17 cellular contexts compared by ENCODE assay signal in genomic region chr5:160363661-160364060, GRCh38. TPM values are rescaled to one million over a fixed set of nuclear protein-coding genes. Genes with fewer than 3 reads are reported as not detected.
DNase-seq lines count a peak whose midpoint lies in the region; ATAC-seq and TF ChIP-seq lines count a peak whose summit lies in the region.
"Had no signal": no experiment of that assay in that cellular context is flagged by ENCODE, and none has a peak within 500 bp of the region (broad histone marks: within the 10 kb centered on the region; RNA-seq: fewer than 3 reads in every experiment).

No MANE protein-coding gene starts in this region.

- H3K4me1 ChIP-seq in breast epithelium: peaks cover 0 to 5% of the 10 kb centered on the region in 2 donors
- peaks cover 1 to 54% (median 29%) of the 10 kb centered on the region in 9 donors for H3K4me1 ChIP-seq in heart right ventricle
- peaks cover 16% of the 10 kb centered on the region for H3K4me1 ChIP-seq in upper lobe of right lung
- H3K4me1 ChIP-seq in trophoblast cell (ENCODE audit: control insufficient read depth in 1 of 2, insufficient read depth in 2 of 2, low read length in 2 of 2): peaks cover 3 to 8% of the 10 kb centered on the region in 2 experiments

- no peak overlapping the region for H4K12ac ChIP-seq in trophoblast cell (ENCODE audit: low read depth, low read length)

- no peak overlapping the region for H2BK5ac ChIP-seq in trophoblast cell (ENCODE audit: low read depth, low read length, poor library complexity)

- peaks cover 7% of the 10 kb centered on the region for H3K4me1 Mint-ChIP-seq in MCF 10A (ENCODE audit: insufficient read depth, unreplicated experiment)
- H3K4me1 Mint-ChIP-seq: activated T-helper 17 cell treated with anti-CD3 and anti-CD28 coated beads, Interleukin-2, amount 50 U/mL, for 72 hours had no signal

- no peak overlapping the region for H3K14ac ChIP-seq in trophoblast cell (ENCODE audit: low read length)

- no TSS peak for BruUV-seq in MCF 10A (replicated peaks; lab: Mats Ljungman, UMichigan)

- POLR2A ChIA-PET in MCF 10A (lab: Yijun Ruan, JAX): no interaction called here

- H3K23ac ChIP-seq in trophoblast cell (ENCODE audit: low read length): no peak overlapping the region

- H3K27me3 Mint-ChIP-seq in MCF 10A (ENCODE audit: insufficient read depth, unreplicated experiment): no peaks in the 10 kb centered on the region

- CTCF ChIA-PET in MCF 10A (lab: Yijun Ruan, JAX): interaction anchor here (0.6 to 2.7 kb wide), 9 partner anchors 16 to 953 kb away, joined by 3 to 14 read pairs (median 3); no protein-coding TSS in a partner anchor

- no peak overlapping the region for H3K18ac ChIP-seq in trophoblast cell (ENCODE audit: low read length)

- H3K27ac Mint-ChIP-seq in MCF 10A (ENCODE audit: low read depth, unreplicated experiment): no peak overlapping the region
- H3K27ac Mint-ChIP-seq: activated CD8-positive, alpha-beta T cell treated with anti-CD3 and anti-CD28 coated beads, Interleukin-2, amount 10 ng/mL, durations not matched to agents 7 days and 5 days; activated T-helper 17 cell treated with anti-CD3 and anti-CD28 coated beads, Interleukin-2, amount 50 U/mL, for 72 hours; CD4-positive, alpha-beta T cell had no signal

- no peak overlapping the region for H3K4me3 ChIP-seq in breast epithelium
- H3K4me3 ChIP-seq in heart right ventricle: no peak overlapping the region
- H3K4me3 ChIP-seq in upper lobe of right lung: no peak overlapping the region
- H3K4me3 ChIP-seq in trophoblast cell (ENCODE audit: low read depth, low read length): no peak overlapping the region
- H3K4me3 ChIP-seq: dorsolateral prefrontal cortex had no signal

- H3K27ac ChIP-seq in breast epithelium (peak overlapping the region; percentile 48 to 82), heart right ventricle (peak overlapping the region in 9 of 10 donors; percentile 31 to 83 (median 52)), upper lobe of right lung (peak overlapping the region; percentile 42), trophoblast cell (ENCODE audit: low read depth, low read length) (no peak overlapping the region)

- no peaks in the 10 kb centered on the region for H3K9me3 Mint-ChIP-seq in MCF 10A (ENCODE audit: unreplicated experiment)
- H3K9me3 Mint-ChIP-seq: activated T-helper 17 cell treated with anti-CD3 and anti-CD28 coated beads, Interleukin-2, amount 50 U/mL, for 72 hours; CD4-positive, alpha-beta T cell had no signal

- no peak overlapping the region for H4K8ac ChIP-seq in trophoblast cell (ENCODE audit: low read depth, low read length)

- no peak overlapping the region for H2BK12ac ChIP-seq in trophoblast cell (ENCODE audit: low read length)

- whole genome bisulfite sequencing in heart right ventricle, 2 donors: 69 to 72% methylated on average over 9 of the region's 9 CpGs
- WGBS in trophoblast cell (ENCODE audit: extremely low coverage, insufficient coverage, insufficient read length): no CpG with 5 or more reads among the region's 9 CpGs

- H2AK5ac ChIP-seq in trophoblast cell (ENCODE audit: low read length): no peak overlapping the region

- H3K9me3 ChIP-seq in breast epithelium: no peaks in the 10 kb centered on the region
- H3K9me3 ChIP-seq in heart right ventricle: no peaks in the 10 kb centered on the region
- H3K9me3 ChIP-seq in upper lobe of right lung: no peaks in the 10 kb centered on the region
- peaks cover 2% of the 10 kb centered on the region for H3K9me3 ChIP-seq in trophoblast cell (ENCODE audit: insufficient read depth, low read depth, low read length)

- no peaks in the 10 kb centered on the region for H3K79me2 ChIP-seq in trophoblast cell (ENCODE audit: control insufficient read depth, insufficient read depth, low read length, poor library complexity)

- H3K4me2 ChIP-seq in trophoblast cell (ENCODE audit: low read length): no peak overlapping the region

- no peak overlapping the region for H3K9ac ChIP-seq in trophoblast cell (ENCODE audit: low read length)

- no peak overlapping the region for H2AFZ ChIP-seq in trophoblast cell (ENCODE audit: insufficient read depth, low read length, poor library complexity)

- no peak overlapping the region for H2BK120ac ChIP-seq in trophoblast cell (ENCODE audit: insufficient read depth, low read length, poor library complexity)

- no peaks in the 10 kb centered on the region for H3K36me3 ChIP-seq in breast epithelium
- H3K36me3 ChIP-seq in heart right ventricle: no peaks in the 10 kb centered on the region
- H3K36me3 ChIP-seq in upper lobe of right lung: no peaks in the 10 kb centered on the region
- no peaks in the 10 kb centered on the region for H3K36me3 ChIP-seq in trophoblast cell (ENCODE audit: control insufficient read depth in 1 of 2, insufficient read depth in 2 of 2, low read length in 2 of 2)

- no peak for TF ChIP-seq CTCF in breast epithelium (IDR thresholded peaks at IDR 0.05)
- TF ChIP-seq CTCF in MCF 10A (IDR thresholded peaks at IDR 0.05; ENCODE audit: unreplicated experiment): no peak
- TF ChIP-seq CTCF in heart right ventricle (IDR thresholded peaks at IDR 0.05): no peak
- TF ChIP-seq CTCF in upper lobe of right lung (IDR thresholded peaks at IDR 0.05): no peak

- no peak overlapping the region for H3K4ac ChIP-seq in trophoblast cell (ENCODE audit: low read depth, low read length)

- DNase-seq in breast epithelium (ENCODE audit: low spot score in 2 of 2) (no peak), MCF 10A (ENCODE audit: unreplicated experiment) (no peak), heart right ventricle (no peak), posterior vena cava (ENCODE audit: low spot score) (peak; percentile 72), upper lobe of right lung (no peak), T1000 (lab: John Stamatoyannopoulos, UW) (no peak), NCI-H1092 treated with DMSO at 0.1 percent for 48 hours (lab: John Stamatoyannopoulos, UW) (no peak), trophoblast cell (no peak)
- DNase-seq: activated CD8-positive, alpha-beta T cell treated with anti-CD3 and anti-CD28 coated beads, Interleukin-2, amount 10 ng/mL, durations not matched to agents 7 days and 5 days; amygdala; CD4-positive, alpha-beta T cell; dorsolateral prefrontal cortex; NCI-H2081 treated with DMSO at 0.1 percent for 48 hours; NK-92 treated with Interleukin-12 subunit alpha and Interleukin-12 subunit beta, amount 100 ng/mL, for 24 hours; posterior cingulate gyrus; stimulated activated CD4-positive, alpha-beta T cell treated with anti-CD3 and anti-CD28 coated beads, Interleukin-1b, Interleukin-23, amount 100 ng/mL, for 48 hours had no signal

- H3K79me1 ChIP-seq in trophoblast cell (ENCODE audit: low read length): no peaks in the 10 kb centered on the region

- no peak for TF ChIP-seq POLR2A in breast epithelium (IDR thresholded peaks at IDR 0.05)

- intact Hi-C loops in breast epithelium (cut with DNase I; ENCODE audit: low total_unique reads) (no loop called here), MCF 10A (cut with micrococcal nuclease) (no loop called here), heart right ventricle (cut with DNase I) (no loop called here), posterior vena cava (cut with DNase I) (no loop called here), upper lobe of right lung (cut with DNase I) (no loop called here)

- ATAC-seq in heart right ventricle: peak in 3 of 8 donors; percentile 18 to 40 (median 21)
- ATAC-seq in upper lobe of right lung: no peak
- ATAC-seq: activated CD8-positive, alpha-beta T cell treated with anti-CD3 and anti-CD28 coated beads, Interleukin-2, amount 10 ng/mL, durations not matched to agents 7 days and 5 days; activated T-helper 17 cell treated with anti-CD3 and anti-CD28 coated beads, Interleukin-2, amount 50 U/mL, for 72 hours had no signal

- no peak overlapping the region for H4K91ac ChIP-seq in trophoblast cell (ENCODE audit: low read depth, low read length)

- no peaks in the 10 kb centered on the region for H3K36me3 Mint-ChIP-seq in MCF 10A (ENCODE audit: insufficient read depth, unreplicated experiment)

- H3K4me3 Mint-ChIP-seq in MCF 10A (ENCODE audit: unreplicated experiment): no peak overlapping the region
- H3K4me3 Mint-ChIP-seq: activated CD8-positive, alpha-beta T cell treated with anti-CD3 and anti-CD28 coated beads, Interleukin-2, amount 10 ng/mL, durations not matched to agents 7 days and 5 days; activated T-helper 17 cell treated with anti-CD3 and anti-CD28 coated beads, Interleukin-2, amount 50 U/mL, for 72 hours; CD4-positive, alpha-beta T cell had no signal

- H3K27me3 ChIP-seq in breast epithelium (no peaks in the 10 kb centered on the region), heart right ventricle (peaks cover 0 to 2% (median 0%) of the 10 kb centered on the region in 7 donors), upper lobe of right lung (no peaks in the 10 kb centered on the region), trophoblast cell (ENCODE audit: insufficient read depth, low read length) (peaks cover 2% of the 10 kb centered on the region)
- H3K27me3 ChIP-seq: dorsolateral prefrontal cortex had no signal

RNA-seq across cellular contexts. Expression of gene C1QTNF2, which starts 6.8 kb away (rescaled TPM):
- total RNA-seq in breast epithelium (under 1 TPM; under 0.01 to 0.48 (median 0.44) TPM), MCF 10A (2022) (not detected in 2 replicates), heart right ventricle (1 to 10 TPM in 6 of 10 donors, under 1 TPM in 4; 0.40 to 1.6 (median 1.1) TPM), posterior vena cava (1 to 10 TPM; 7.1 to 9.7 TPM), upper lobe of right lung (2.2 TPM)
- 1 to 10 TPM in 1 of 2 donors, under 1 TPM in 1; 0.97 to 1.5 TPM for polyA plus RNA-seq in heart right ventricle
- polyA plus RNA-seq in trophoblast cell (2013): 0.11 and 0.17 TPM in 2 replicates
- total RNA-seq: activated CD8-positive, alpha-beta T cell treated with anti-CD3 and anti-CD28 coated beads, Interleukin-2, amount 10 ng/mL, durations not matched to agents 7 days and 5 days; activated T-helper 17 cell treated with anti-CD3 and anti-CD28 coated beads, Interleukin-2, amount 50 U/mL, for 72 hours; CD4-positive, alpha-beta T cell had no signal

RNA-seq across cellular contexts. Expression of gene FAM200C, which starts 36.2 kb away (rescaled TPM):
- total RNA-seq in breast epithelium: 1 to 10 TPM; 2.7 to 5.6 (median 5.6) TPM
- total RNA-seq in MCF 10A (2022): 2.2 and 3.7 TPM in 2 replicates
- 1 to 10 TPM; 2.3 to 4.5 (median 3.6) TPM for total RNA-seq in heart right ventricle
- 1 to 10 TPM; 1.7 to 8.6 TPM for polyA plus RNA-seq in heart right ventricle
- 1 to 10 TPM; 4.1 to 4.8 TPM for total RNA-seq in posterior vena cava
- total RNA-seq in upper lobe of right lung: 2.8 TPM
- polyA plus RNA-seq in trophoblast cell (2013): 1.9 TPM in 2 replicates

RNA-seq across cellular contexts. Expression of gene CCNJL, which starts 51.3 kb away (rescaled TPM):
- 1 to 10 TPM in 2 of 3 donors, under 1 TPM in 1; 0.32 to 4.2 (median 3.6) TPM for total RNA-seq in breast epithelium
- total RNA-seq in MCF 10A (2022): 3.5 and 3.6 TPM in 2 replicates
- total RNA-seq in heart right ventricle: 10 to 100 TPM in 3 of 10 donors, 1 to 10 TPM in 7; 4.5 to 20.8 (median 7.0) TPM
- 1 to 10 TPM; 2.9 to 5.1 TPM for polyA plus RNA-seq in heart right ventricle
- total RNA-seq in posterior vena cava: 1 to 10 TPM; 1.0 to 1.2 TPM
- total RNA-seq in upper lobe of right lung: 16.6 TPM
- polyA plus RNA-seq in trophoblast cell (2013): 13.6 and 15.2 TPM in 2 replicates
- total RNA-seq: activated T-helper 17 cell treated with anti-CD3 and anti-CD28 coated beads, Interleukin-2, amount 50 U/mL, for 72 hours; CD4-positive, alpha-beta T cell had no signal

RNA-seq across cellular contexts. Expression of gene SLU7, which starts 55.2 kb away (rescaled TPM):
- total RNA-seq in breast epithelium (10 to 100 TPM; 77.0 to 88.3 (median 86.3) TPM), MCF 10A (2022) (64.6 and 85.6 TPM in 2 replicates), heart right ventricle (10 to 100 TPM; 32.7 to 62.4 (median 44.3) TPM), posterior vena cava (10 to 100 TPM; 35.8 to 47.5 TPM), upper lobe of right lung (49.2 TPM)
- polyA plus RNA-seq in heart right ventricle: 10 to 100 TPM; 19.2 to 38.4 TPM
- 41.6 and 43.3 TPM in 2 replicates for polyA plus RNA-seq in trophoblast cell (2013)

RNA-seq across cellular contexts. Expression of gene PTTG1, which starts 58.0 kb away (rescaled TPM):
- total RNA-seq in breast epithelium (10 to 100 TPM; 12.5 to 17.7 (median 13.8) TPM), MCF 10A (2022) (87.0 and 119 TPM in 2 replicates), heart right ventricle (10 to 100 TPM in 1 of 10 donors, 1 to 10 TPM in 4, under 1 TPM in 4, not detected in 1; 0.32 to 17.5 (median 1.4) TPM), posterior vena cava (1 to 10 TPM; 2.3 to 2.6 TPM), upper lobe of right lung (5.6 TPM)
- 1 to 10 TPM; 2.6 to 8.7 TPM for polyA plus RNA-seq in heart right ventricle
- polyA plus RNA-seq in trophoblast cell (2013): 157 and 174 TPM in 2 replicates
